20 cellular contexts compared by ENCODE assay signal in the genomic region with DNA sequence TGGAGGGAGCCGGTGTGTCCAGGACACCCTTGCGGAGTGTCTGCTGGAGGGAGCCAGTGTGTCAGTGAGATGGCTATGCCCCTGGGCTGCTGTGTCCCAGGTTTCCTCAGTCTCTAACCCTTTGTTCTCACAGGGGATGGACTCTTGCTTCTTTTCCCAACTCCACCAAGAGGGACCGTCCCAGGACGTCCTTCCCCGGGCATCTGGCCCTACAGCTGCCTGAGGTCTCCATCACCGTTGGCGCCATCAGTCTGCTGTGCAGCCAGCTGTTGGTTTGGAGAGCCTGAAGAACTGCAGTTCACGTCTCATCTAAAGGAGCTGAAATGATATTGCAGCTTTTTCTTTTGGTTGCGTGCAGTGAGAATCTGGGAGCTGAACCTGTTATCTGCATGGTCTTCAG.
A peak's percentile ranks its signal among the peaks of the same experiment; 100 is the strongest.
DNase-seq lines count a peak whose midpoint lies in the region; TF ChIP-seq lines count a peak whose summit lies in the region.
"Had no signal": no experiment of that assay in that cellular context is flagged by ENCODE, and none has a peak within 500 bp of the region (broad histone marks: within the 10 kb centered on the region; RNA-seq: fewer than 3 reads in every experiment).

No MANE protein-coding gene starts in this region.

- H2BK15ac ChIP-seq in mesendoderm (replicated peaks; ENCODE audit: low read depth) = no peak overlapping the region

- WGBS in mesendoderm (ENCODE audit: extremely low coverage, insufficient coverage, low lambda C conversion rate) = no CpG with 5 or more reads among the region's 9 CpGs
- 88% methylated on average over 9 of the region's 9 CpGs for WGBS in sigmoid colon, 2 donors

- no peak overlapping the region for H3K56ac ChIP-seq in mesendoderm (ENCODE audit: low read length)

- no peaks in the 10 kb centered on the region for H3K36me3 ChIP-seq in mesendoderm (ENCODE audit: control insufficient read depth, insufficient read depth, low read length)
- H3K36me3 ChIP-seq in sigmoid colon = no peaks in the 10 kb centered on the region

- H4K8ac ChIP-seq in mesendoderm (ENCODE audit: low read depth, low read length) = no peak overlapping the region

- intact Hi-C loops in sigmoid colon (cut with DNase I) = no loop called here

- no peak for TF ChIP-seq CTCF in sigmoid colon (IDR thresholded peaks at IDR 0.05)

- no peak overlapping the region for H2BK120ac ChIP-seq in mesendoderm (ENCODE audit: low read depth, low read length)

- H3K23ac ChIP-seq in mesendoderm (ENCODE audit: low read length) = peak overlapping the region; percentile 24

- peak; percentile 64 for DNase-seq in DMS 273 (lab: John Stamatoyannopoulos, UW; ENCODE audit: unreplicated experiment)
- no peak for DNase-seq in DMS 273 treated with DMSO at 0.1 percent for 48 hours (lab: John Stamatoyannopoulos, UW)
- DNase-seq in LHCN-M2 (ENCODE audit: low read depth) = peak; percentile 64
- no peak for DNase-seq in mesendoderm
- peak; percentile 38 for DNase-seq in sigmoid colon
- DNase-seq in AG08395 (ENCODE audit: low spot score) = no peak
- no peak for DNase-seq in activated CD4-positive, alpha-beta T cell treated with anti-CD3 and anti-CD28 coated beads, Interleukin-2, amount 50 U/mL, for 1 hour
- no peak for DNase-seq in NCI-H2107 treated with DMSO at 0.1 percent for 48 hours (lab: John Stamatoyannopoulos, UW; ENCODE audit: unreplicated experiment)
- DNase-seq: ACHN, EL, GF-D8, GOT3, HCEC 1CT, IMR-90, NCI-H2081 treated with DMSO at 0.1 percent for 48 hours, NCI-H446, NCI-H526 treated with DMSO at 0.1 percent for 48 hours, SIG-M5 had no signal

- H2AK5ac ChIP-seq in mesendoderm (ENCODE audit: low read length) = no peak overlapping the region

- H3K27me3 ChIP-seq in mesendoderm (ENCODE audit: insufficient read depth, low read length, poor library complexity) (no peaks in the 10 kb centered on the region), sigmoid colon (no peaks in the 10 kb centered on the region)

- no peak overlapping the region for H3K9ac ChIP-seq in mesendoderm (ENCODE audit: low read length)

- TF ChIP-seq POLR2A in sigmoid colon (IDR thresholded peaks at IDR 0.05) = no peak

- H3K79me2 ChIP-seq in mesendoderm (ENCODE audit: control insufficient read depth, insufficient read depth, low read length) = no peaks in the 10 kb centered on the region

- no peak overlapping the region for H3K4me2 ChIP-seq in mesendoderm (ENCODE audit: low read length)

- no peak overlapping the region for H3K4ac ChIP-seq in mesendoderm (ENCODE audit: low read depth, low read length)

- H3K4me3 ChIP-seq in mesendoderm (ENCODE audit: low read length) (no peak overlapping the region), sigmoid colon (no peak overlapping the region)

- no peak overlapping the region for H2BK5ac ChIP-seq in mesendoderm (ENCODE audit: low read length)

- no peaks in the 10 kb centered on the region for H3K79me1 ChIP-seq in mesendoderm (ENCODE audit: low read length)

- H3K18ac ChIP-seq in mesendoderm (ENCODE audit: low read length) = no peak overlapping the region

- H3K27ac ChIP-seq in mesendoderm (ENCODE audit: low read depth, low read length) (no peak overlapping the region), sigmoid colon (no peak overlapping the region)
- H3K27ac ChIP-seq: 22Rv1, C4-2B had no signal

- H4K5ac ChIP-seq in mesendoderm (ENCODE audit: low read length) = no peak overlapping the region

- H3K9me3 ChIP-seq in sigmoid colon = no peaks in the 10 kb centered on the region

- H3K4me1 ChIP-seq in mesendoderm (ENCODE audit: control insufficient read depth, low read depth, low read length) (no peaks in the 10 kb centered on the region), sigmoid colon (peaks cover 0 to 26% (median 24%) of the 10 kb centered on the region in 4 donors)

- TF ChIP-seq EP300 in sigmoid colon (IDR thresholded peaks at IDR 0.05) = no peak

Comparison
In these comparisons a context has a peak if more than half of its experiments do, and no peak if none do; other contexts are left out.
1. DNase-seq: peak in DMS 273 (single experiment), LHCN-M2 (single experiment) and sigmoid colon (single experiment); none in DMS 273 treated with DMSO at 0.1 percent for 48 hours (single experiment), mesendoderm (single experiment), AG08395 (single experiment), activated CD4-positive, alpha-beta T cell treated with anti-CD3 and anti-CD28 coated beads, Interleukin-2, amount 50 U/mL, for 1 hour (single experiment) and NCI-H2107 treated with DMSO at 0.1 percent for 48 hours (single experiment).